Comparison of ENCODE assay signal across 11 cellular contexts in the genomic region with DNA sequence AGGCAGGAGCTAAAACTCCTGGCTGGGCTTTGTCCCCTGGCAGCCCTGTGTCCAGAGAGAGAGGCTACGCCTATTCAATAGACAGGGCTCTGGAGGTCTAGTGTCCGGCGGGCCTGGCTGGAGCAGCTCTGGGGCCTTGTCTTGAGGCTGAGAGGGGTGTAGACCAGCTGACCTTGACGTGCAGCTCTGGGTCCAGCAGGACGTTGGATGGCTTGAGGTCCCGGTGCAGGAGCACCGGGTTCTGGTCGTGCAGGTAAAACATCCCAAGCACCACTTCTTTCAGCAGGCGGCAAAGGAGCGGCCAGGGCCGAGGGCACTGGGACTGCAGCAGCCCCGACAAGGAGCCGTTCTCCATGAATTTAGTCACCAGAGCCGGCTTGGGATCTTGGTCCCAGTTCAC. TPM values are rescaled to one million over a fixed set of nuclear protein-coding genes. Genes with fewer than 3 reads are reported as not detected.
DNase-seq lines count a peak whose midpoint lies in the region; ATAC-seq and TF ChIP-seq lines count a peak whose summit lies in the region.
"Had no signal": no experiment of that assay in that cellular context is flagged by ENCODE, and none has a peak within 500 bp of the region (broad histone marks: within the 10 kb centered on the region; RNA-seq: fewer than 3 reads in every experiment).

No MANE protein-coding gene starts in this region.

- peaks cover 32% of the 10 kb centered on the region for H3K4me1 Mint-ChIP-seq in activated T-cell treated with anti-CD3 and anti-CD28 coated beads, Interleukin-2, amount 50 U/mL, for 4 hours (ENCODE audit: low read depth)
- H3K4me1 Mint-ChIP-seq in activated naive CD8-positive, alpha-beta T cell (ENCODE audit: low read depth) = peaks cover 32% of the 10 kb centered on the region
- H3K4me1 Mint-ChIP-seq in memory B cell = peaks cover 20% of the 10 kb centered on the region

- H3K36me3 ChIP-seq in thymus (ENCODE audit: control insufficient read depth, insufficient read depth) (peaks cover 13% of the 10 kb centered on the region), adrenal gland (replicated peaks in 1 of 2) (no peaks in the 10 kb centered on the region)

- H3K36me3 Mint-ChIP-seq in activated T-cell treated with anti-CD3 and anti-CD28 coated beads, Interleukin-2, amount 50 U/mL, for 4 hours (ENCODE audit: insufficient read depth) = peaks cover 13% of the 10 kb centered on the region
- H3K36me3 Mint-ChIP-seq in activated naive CD8-positive, alpha-beta T cell = peaks cover 2% of the 10 kb centered on the region
- H3K36me3 Mint-ChIP-seq in memory B cell = peaks cover 25% of the 10 kb centered on the region

- H3K27ac ChIP-seq in thymus (ENCODE audit: low read depth) (no peak overlapping the region), adrenal gland (no peak overlapping the region)
- H3K27ac ChIP-seq: RWPE1 had no signal

- H3K4me1 ChIP-seq in thymus (ENCODE audit: control insufficient read depth, insufficient read depth, low read length) = peaks cover 9% of the 10 kb centered on the region
- H3K4me1 ChIP-seq in adrenal gland (replicated peaks in 1 of 2) = peaks cover 0 to 10% of the 10 kb centered on the region in 2 donors

- no peak for TF ChIP-seq CTCF in adrenal gland (IDR thresholded peaks at IDR 0.05)

- TF ChIP-seq POLR2A in adrenal gland (IDR thresholded peaks at IDR 0.05) = no peak

- peaks cover 15% of the 10 kb centered on the region for H3K27me3 Mint-ChIP-seq in activated T-cell treated with anti-CD3 and anti-CD28 coated beads, Interleukin-2, amount 50 U/mL, for 4 hours (ENCODE audit: low read depth)
- H3K27me3 Mint-ChIP-seq in activated naive CD8-positive, alpha-beta T cell = peaks cover 3% of the 10 kb centered on the region
- peaks cover 9% of the 10 kb centered on the region for H3K27me3 Mint-ChIP-seq in memory B cell

- H3K9me3 Mint-ChIP-seq in activated T-cell treated with anti-CD3 and anti-CD28 coated beads, Interleukin-2, amount 50 U/mL, for 4 hours = no peaks in the 10 kb centered on the region
- no peaks in the 10 kb centered on the region for H3K9me3 Mint-ChIP-seq in activated naive CD8-positive, alpha-beta T cell (ENCODE audit: low read depth)
- H3K9me3 Mint-ChIP-seq in memory B cell = no peaks in the 10 kb centered on the region

- peak overlapping the region; percentile 90 for H3K4me3 Mint-ChIP-seq in activated T-cell treated with anti-CD3 and anti-CD28 coated beads, Interleukin-2, amount 50 U/mL, for 4 hours
- H3K4me3 Mint-ChIP-seq in activated naive CD8-positive, alpha-beta T cell = peak overlapping the region; percentile 91
- peak overlapping the region; percentile 91 for H3K4me3 Mint-ChIP-seq in memory B cell

- H3K27ac Mint-ChIP-seq in activated naive CD8-positive, alpha-beta T cell = no peak overlapping the region
- no peak overlapping the region for H3K27ac Mint-ChIP-seq in memory B cell

- H3K27me3 ChIP-seq in thymus (ENCODE audit: control insufficient read depth, insufficient read depth) (peaks cover 32% of the 10 kb centered on the region), adrenal gland (peaks cover 11% of the 10 kb centered on the region)

- no peak for DNase-seq in activated T-cell treated with anti-CD3 and anti-CD28 coated beads, Interleukin-2, amount 50 U/mL, for 4 hours
- DNase-seq in activated T-cell treated with anti-CD3 and anti-CD28 coated beads for 4 hours = no peak
- DNase-seq in memory B cell (ENCODE audit: low spot score in 2 of 2) = no peak
- no peak for DNase-seq in EL
- DNase-seq in adrenal gland = no peak
- DNase-seq: NCI-H1417 treated with DMSO at 0.1 percent for 48 hours had no signal

- ATAC-seq in activated T-cell treated with anti-CD3 and anti-CD28 coated beads, Interleukin-2, amount 50 U/mL, for 4 hours = no peak
- no peak for ATAC-seq in memory B cell (ENCODE audit: low read depth)
- ATAC-seq in HG02571 (IDR thresholded peaks at IDR 0.05; ENCODE audit: unreplicated experiment) = no peak

- intact Hi-C loops in adrenal gland (cut with DNase I) = no loop called here

- 91% methylated on average over 14 of the region's 14 CpGs for WGBS in thymus
- WGBS in adrenal gland, 4 donors = 82 to 88% (median 84%) methylated on average over 12 to 14 of the region's 14 CpGs; no CpG with 5 or more reads in 1 of the 4 donors

- peak overlapping the region; percentile 62 for H3K4me3 ChIP-seq in thymus (ENCODE audit: low read length)
- H3K4me3 ChIP-seq in adrenal gland = peak overlapping the region in 1 of 4 donors; percentile 42

- no peaks in the 10 kb centered on the region for H3K9me3 ChIP-seq in thymus (ENCODE audit: control insufficient read depth)
- no peaks in the 10 kb centered on the region for H3K9me3 ChIP-seq in adrenal gland (replicated peaks in 1 of 3)

RNA-seq across cellular contexts. Expression of a gene that starts 0.9 kb away (rescaled TPM):
- total RNA-seq in activated T-cell treated with anti-CD3 and anti-CD28 coated beads, Interleukin-2, amount 50 U/mL, for 4 hours = 1 to 10 TPM; 5.9 to 8.0 (median 6.2) TPM
- polyA plus RNA-seq in thymus (15.2 TPM), adrenal gland (1 to 10 TPM; 1.5 to 8.0 (median 4.6) TPM)
- 10 to 100 TPM in 1 of 8 donors, 1 to 10 TPM in 6, under 1 TPM in 1; 0.78 to 10.4 (median 3.8) TPM for total RNA-seq in adrenal gland
- polyA plus RNA-seq: AG04450 had no signal

RNA-seq across cellular contexts. Expression of a gene that starts 4.0 kb away (rescaled TPM):
- under 1 TPM; 0.43 to 0.76 (median 0.53) TPM for total RNA-seq in activated T-cell treated with anti-CD3 and anti-CD28 coated beads, Interleukin-2, amount 50 U/mL, for 4 hours
- 17.6 TPM for polyA plus RNA-seq in thymus
- 10 to 100 TPM in 5 of 8 donors, 1 to 10 TPM in 3; 3.9 to 34.0 (median 13.1) TPM for total RNA-seq in adrenal gland
- polyA plus RNA-seq in adrenal gland = 10 to 100 TPM in 2 of 3 donors, 1 to 10 TPM in 1; 4.5 to 70.1 (median 45.8) TPM

RNA-seq across cellular contexts. Expression of a gene that starts 27.5 kb away (rescaled TPM):
- total RNA-seq in activated T-cell treated with anti-CD3 and anti-CD28 coated beads, Interleukin-2, amount 50 U/mL, for 4 hours = 1 to 10 TPM; 7.0 to 8.0 (median 7.8) TPM
- polyA plus RNA-seq in thymus (73.3 TPM), adrenal gland (10 to 100 TPM in 2 of 3 donors, 1 to 10 TPM in 1; 9.4 to 30.2 (median 17.5) TPM)
- 10 to 100 TPM in 4 of 8 donors, 1 to 10 TPM in 4; 1.4 to 21.0 (median 10.9) TPM for total RNA-seq in adrenal gland

RNA-seq across cellular contexts. Expression of a gene that starts 28.9 kb away (rescaled TPM):
- total RNA-seq in activated T-cell treated with anti-CD3 and anti-CD28 coated beads, Interleukin-2, amount 50 U/mL, for 4 hours = 10 to 100 TPM in 2 of 3 donors, 1 to 10 TPM in 1; 9.0 to 10.8 (median 10.4) TPM
- polyA plus RNA-seq in thymus (6.5 TPM), adrenal gland (1 to 10 TPM in 2 of 3 donors, under 1 TPM in 1; 0.57 to 2.7 (median 1.8) TPM)
- 10 to 100 TPM in 2 of 8 donors, 1 to 10 TPM in 5, under 1 TPM in 1; 0.42 to 11.1 (median 4.5) TPM for total RNA-seq in adrenal gland

RNA-seq across cellular contexts. Expression of a gene that starts 29.1 kb away (rescaled TPM):
- under 1 TPM; 0.13 to 0.38 (median 0.32) TPM for total RNA-seq in activated T-cell treated with anti-CD3 and anti-CD28 coated beads, Interleukin-2, amount 50 U/mL, for 4 hours
- polyA plus RNA-seq in thymus (79.8 TPM), adrenal gland (100 to 1,000 TPM in 2 of 3 donors, 10 to 100 TPM in 1; 11.8 to 505 (median 390) TPM)
- total RNA-seq in adrenal gland = 100 to 1,000 TPM in 2 of 8 donors, 10 to 100 TPM in 6; 17.0 to 164 (median 59.8) TPM
